12 cellular contexts compared by ENCODE assay signal in the genomic region with DNA sequence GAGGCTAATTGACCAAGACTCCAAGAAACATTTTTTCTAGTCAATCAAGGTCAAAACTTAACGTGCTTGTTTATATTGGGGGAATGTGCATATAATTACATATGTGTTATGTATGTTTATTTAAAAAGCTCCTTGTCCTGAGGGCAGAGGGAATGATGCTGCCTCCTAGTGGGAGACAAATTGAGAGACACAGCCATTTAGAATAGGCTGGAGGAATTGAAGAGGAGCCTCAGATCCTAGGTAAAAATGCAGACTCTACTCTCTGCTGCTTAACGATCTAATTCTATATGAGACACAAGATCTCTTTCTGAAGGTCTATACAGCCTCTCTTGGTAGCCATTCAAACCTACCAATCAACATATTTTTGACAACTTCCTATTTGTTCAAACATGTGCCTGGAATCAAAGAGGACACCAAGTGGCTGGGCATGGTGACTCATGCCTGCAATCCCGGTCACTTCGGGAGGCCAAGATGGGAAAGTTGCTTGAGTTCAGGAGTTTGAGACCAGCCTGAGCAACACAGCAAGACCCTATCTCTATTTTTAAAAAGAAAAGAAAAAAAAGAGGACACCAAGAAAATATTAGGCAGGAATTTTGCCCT.
A peak's percentile ranks its signal among the peaks of the same experiment; 100 is the strongest.
DNase-seq lines count a peak whose midpoint lies in the region; ATAC-seq and TF ChIP-seq lines count a peak whose summit lies in the region.
"Had no signal": no experiment of that assay in that cellular context is flagged by ENCODE, and none has a peak within 500 bp of the region (broad histone marks: within the 10 kb centered on the region; RNA-seq: fewer than 3 reads in every experiment).

No MANE protein-coding gene starts in this region.

- H3K9me2 ChIP-seq in GM23338 (ENCODE audit: insufficient read depth) = no peaks in the 10 kb centered on the region; the same call in 1 of the 2 replicates

- H3K27ac Mint-ChIP-seq in GM23338 = no peak overlapping the region
- H3K27ac Mint-ChIP-seq: CD8-positive, alpha-beta memory T cell had no signal

- no peak overlapping the region; the same call in 1 of the 2 replicates for H2AFZ ChIP-seq in GM23338

- ATAC-seq in GM23338 (peak; percentile 55), left lobe of liver (peak; percentile 19), HG02610 (IDR thresholded peaks at IDR 0.05; ENCODE audit: unreplicated experiment) (no peak)

- H3F3A ChIP-seq in GM23338 (replicated peaks; ENCODE audit: low read depth) = no peaks in the 10 kb centered on the region

- no peaks in the 10 kb centered on the region for H3K9me3 Mint-ChIP-seq in GM23338

- no peaks in the 10 kb centered on the region for H3K36me3 Mint-ChIP-seq in GM23338 (ENCODE audit: low read depth)

- no peaks in the 10 kb centered on the region for H3K4me1 ChIP-seq in GM23338 (ENCODE audit: insufficient read depth)
- peaks cover 50% of the 10 kb centered on the region for H3K4me1 ChIP-seq in adipocyte (ENCODE audit: control insufficient read depth, insufficient read depth, low read length)

- no peak overlapping the region for H3K4me2 ChIP-seq in GM23338

- H3K9ac ChIP-seq in adipocyte (ENCODE audit: low read length) = peak overlapping the region; percentile 38

- DNase-seq in GM23338 (ENCODE audit: low spot score) (peak; percentile 50), adipocyte (ENCODE audit: low read depth) (peak; percentile 60), left lobe of liver (ENCODE audit: low spot score) (no peak), Ammon's horn (ENCODE audit: low spot score) (no peak), dermis blood vessel endothelial cell (no peak), cerebellum (ENCODE audit: low spot score) (no peak)
- DNase-seq: CD8-positive, alpha-beta memory T cell; NCI-H226 had no signal

- no peaks in the 10 kb centered on the region for H3K27me3 Mint-ChIP-seq in GM23338 (ENCODE audit: insufficient read depth, low read depth, poor library complexity)

- H3K4me3 Mint-ChIP-seq in GM23338 = no peak overlapping the region
- H3K4me3 Mint-ChIP-seq: CD8-positive, alpha-beta memory T cell had no signal

- no peaks in the 10 kb centered on the region for H3K9me3 ChIP-seq in adipocyte (ENCODE audit: control insufficient read depth, low read length)
- H3K9me3 ChIP-seq: adrenal gland had no signal

- H3K36me3 ChIP-seq in GM23338 (ENCODE audit: insufficient read depth) (no peaks in the 10 kb centered on the region), adipocyte (ENCODE audit: control insufficient read depth, insufficient read depth, low read length, severe bottlenecking) (no peaks in the 10 kb centered on the region)
- H3K36me3 ChIP-seq: adrenal gland had no signal

- no peaks in the 10 kb centered on the region; the same call in 2 of the 3 replicates for H3K4me1 Mint-ChIP-seq in GM23338
- H3K4me1 Mint-ChIP-seq: CD8-positive, alpha-beta memory T cell had no signal

- no peaks in the 10 kb centered on the region for H3K79me2 ChIP-seq in GM23338 (replicated peaks; ENCODE audit: insufficient read depth)

- H3K27me3 ChIP-seq in GM23338 (ENCODE audit: insufficient read depth) (no peaks in the 10 kb centered on the region), adipocyte (replicated peaks; ENCODE audit: control insufficient read depth, insufficient read depth, low read length) (no peaks in the 10 kb centered on the region)
- H3K27me3 ChIP-seq: adrenal gland had no signal

- no peak overlapping the region for H3K27ac ChIP-seq in 22Rv1
- no peak overlapping the region for H3K27ac ChIP-seq in GM23338 (ENCODE audit: low read depth)
- H3K27ac ChIP-seq: VCaP had no signal

- no peak overlapping the region for H3K4me3 ChIP-seq in GM23338
- peak overlapping the region; percentile 2 for H3K4me3 ChIP-seq in adipocyte (ENCODE audit: low read length)
- H3K4me3 ChIP-seq: adrenal gland had no signal

- no peaks in the 10 kb centered on the region for H4K20me1 ChIP-seq in GM23338 (replicated peaks; ENCODE audit: insufficient read depth)

- TF ChIP-seq CTCF in 22Rv1 (IDR thresholded peaks at IDR 0.05) (peak; percentile 85), GM23338 (conservative IDR thresholded peaks at IDR 0.05; ENCODE audit: low read depth in 2 of 2) (peak; percentile 68 to 72)

TF ChIP-seq in GM23338, 12 proteins besides CTCF, POLR2A, EP300 and RAD21 (continues in another document):
- no peak for TF ChIP-seq JUNB (IDR thresholded peaks at IDR 0.05; ENCODE audit: unreplicated experiment)
- TF ChIP-seq, protein P1, sequence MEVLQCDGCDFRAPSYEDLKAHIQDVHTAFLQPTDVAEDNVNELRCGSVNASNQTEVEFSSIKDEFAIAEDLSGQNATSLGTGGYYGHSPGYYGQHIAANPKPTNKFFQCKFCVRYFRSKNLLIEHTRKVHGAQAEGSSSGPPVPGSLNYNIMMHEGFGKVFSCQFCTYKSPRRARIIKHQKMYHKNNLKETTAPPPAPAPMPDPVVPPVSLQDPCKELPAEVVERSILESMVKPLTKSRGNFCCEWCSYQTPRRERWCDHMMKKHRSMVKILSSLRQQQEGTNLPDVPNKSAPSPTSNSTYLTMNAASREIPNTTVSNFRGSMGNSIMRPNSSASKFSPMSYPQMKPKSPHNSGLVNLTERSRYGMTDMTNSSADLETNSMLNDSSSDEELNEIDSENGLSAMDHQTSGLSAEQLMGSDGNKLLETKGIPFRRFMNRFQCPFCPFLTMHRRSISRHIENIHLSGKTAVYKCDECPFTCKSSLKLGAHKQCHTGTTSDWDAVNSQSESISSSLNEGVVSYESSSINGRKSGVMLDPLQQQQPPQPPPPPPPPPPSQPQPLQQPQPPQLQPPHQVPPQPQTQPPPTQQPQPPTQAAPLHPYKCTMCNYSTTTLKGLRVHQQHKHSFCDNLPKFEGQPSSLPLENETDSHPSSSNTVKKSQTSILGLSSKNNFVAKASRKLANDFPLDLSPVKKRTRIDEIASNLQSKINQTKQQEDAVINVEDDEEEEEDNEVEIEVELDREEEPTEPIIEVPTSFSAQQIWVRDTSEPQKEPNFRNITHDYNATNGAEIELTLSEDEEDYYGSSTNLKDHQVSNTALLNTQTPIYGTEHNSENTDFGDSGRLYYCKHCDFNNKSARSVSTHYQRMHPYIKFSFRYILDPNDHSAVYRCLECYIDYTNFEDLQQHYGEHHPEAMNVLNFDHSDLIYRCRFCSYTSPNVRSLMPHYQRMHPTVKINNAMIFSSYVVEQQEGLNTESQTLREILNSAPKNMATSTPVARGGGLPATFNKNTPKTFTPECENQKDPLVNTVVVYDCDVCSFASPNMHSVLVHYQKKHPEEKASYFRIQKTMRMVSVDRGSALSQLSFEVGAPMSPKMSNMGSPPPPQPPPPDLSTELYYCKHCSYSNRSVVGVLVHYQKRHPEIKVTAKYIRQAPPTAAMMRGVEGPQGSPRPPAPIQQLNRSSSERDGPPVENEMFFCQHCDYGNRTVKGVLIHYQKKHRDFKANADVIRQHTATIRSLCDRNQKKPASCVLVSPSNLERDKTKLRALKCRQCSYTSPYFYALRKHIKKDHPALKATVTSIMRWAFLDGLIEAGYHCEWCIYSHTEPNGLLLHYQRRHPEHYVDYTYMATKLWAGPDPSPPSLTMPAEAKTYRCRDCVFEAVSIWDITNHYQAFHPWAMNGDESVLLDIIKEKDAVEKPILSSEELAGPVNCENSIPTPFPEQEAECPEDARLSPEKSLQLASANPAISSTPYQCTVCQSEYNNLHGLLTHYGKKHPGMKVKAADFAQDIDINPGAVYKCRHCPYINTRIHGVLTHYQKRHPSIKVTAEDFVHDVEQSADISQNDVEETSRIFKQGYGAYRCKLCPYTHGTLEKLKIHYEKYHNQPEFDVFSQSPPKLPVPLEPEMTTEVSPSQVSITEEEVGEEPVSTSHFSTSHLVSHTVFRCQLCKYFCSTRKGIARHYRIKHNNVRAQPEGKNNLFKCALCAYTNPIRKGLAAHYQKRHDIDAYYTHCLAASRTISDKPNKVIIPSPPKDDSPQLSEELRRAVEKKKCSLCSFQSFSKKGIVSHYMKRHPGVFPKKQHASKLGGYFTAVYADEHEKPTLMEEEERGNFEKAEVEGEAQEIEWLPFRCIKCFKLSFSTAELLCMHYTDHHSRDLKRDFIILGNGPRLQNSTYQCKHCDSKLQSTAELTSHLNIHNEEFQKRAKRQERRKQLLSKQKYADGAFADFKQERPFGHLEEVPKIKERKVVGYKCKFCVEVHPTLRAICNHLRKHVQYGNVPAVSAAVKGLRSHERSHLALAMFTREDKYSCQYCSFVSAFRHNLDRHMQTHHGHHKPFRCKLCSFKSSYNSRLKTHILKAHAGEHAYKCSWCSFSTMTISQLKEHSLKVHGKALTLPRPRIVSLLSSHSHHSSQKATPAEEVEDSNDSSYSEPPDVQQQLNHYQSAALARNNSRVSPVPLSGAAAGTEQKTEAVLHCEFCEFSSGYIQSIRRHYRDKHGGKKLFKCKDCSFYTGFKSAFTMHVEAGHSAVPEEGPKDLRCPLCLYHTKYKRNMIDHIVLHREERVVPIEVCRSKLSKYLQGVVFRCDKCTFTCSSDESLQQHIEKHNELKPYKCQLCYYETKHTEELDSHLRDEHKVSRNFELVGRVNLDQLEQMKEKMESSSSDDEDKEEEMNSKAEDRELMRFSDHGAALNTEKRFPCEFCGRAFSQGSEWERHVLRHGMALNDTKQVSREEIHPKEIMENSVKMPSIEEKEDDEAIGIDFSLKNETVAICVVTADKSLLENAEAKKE (CRISPR knock-in tag; IDR thresholded peaks at IDR 0.05) = no peak
- no peak for TF ChIP-seq ZNF114 (CRISPR knock-in tag; IDR thresholded peaks at IDR 0.05)
- TF ChIP-seq, protein P2, sequence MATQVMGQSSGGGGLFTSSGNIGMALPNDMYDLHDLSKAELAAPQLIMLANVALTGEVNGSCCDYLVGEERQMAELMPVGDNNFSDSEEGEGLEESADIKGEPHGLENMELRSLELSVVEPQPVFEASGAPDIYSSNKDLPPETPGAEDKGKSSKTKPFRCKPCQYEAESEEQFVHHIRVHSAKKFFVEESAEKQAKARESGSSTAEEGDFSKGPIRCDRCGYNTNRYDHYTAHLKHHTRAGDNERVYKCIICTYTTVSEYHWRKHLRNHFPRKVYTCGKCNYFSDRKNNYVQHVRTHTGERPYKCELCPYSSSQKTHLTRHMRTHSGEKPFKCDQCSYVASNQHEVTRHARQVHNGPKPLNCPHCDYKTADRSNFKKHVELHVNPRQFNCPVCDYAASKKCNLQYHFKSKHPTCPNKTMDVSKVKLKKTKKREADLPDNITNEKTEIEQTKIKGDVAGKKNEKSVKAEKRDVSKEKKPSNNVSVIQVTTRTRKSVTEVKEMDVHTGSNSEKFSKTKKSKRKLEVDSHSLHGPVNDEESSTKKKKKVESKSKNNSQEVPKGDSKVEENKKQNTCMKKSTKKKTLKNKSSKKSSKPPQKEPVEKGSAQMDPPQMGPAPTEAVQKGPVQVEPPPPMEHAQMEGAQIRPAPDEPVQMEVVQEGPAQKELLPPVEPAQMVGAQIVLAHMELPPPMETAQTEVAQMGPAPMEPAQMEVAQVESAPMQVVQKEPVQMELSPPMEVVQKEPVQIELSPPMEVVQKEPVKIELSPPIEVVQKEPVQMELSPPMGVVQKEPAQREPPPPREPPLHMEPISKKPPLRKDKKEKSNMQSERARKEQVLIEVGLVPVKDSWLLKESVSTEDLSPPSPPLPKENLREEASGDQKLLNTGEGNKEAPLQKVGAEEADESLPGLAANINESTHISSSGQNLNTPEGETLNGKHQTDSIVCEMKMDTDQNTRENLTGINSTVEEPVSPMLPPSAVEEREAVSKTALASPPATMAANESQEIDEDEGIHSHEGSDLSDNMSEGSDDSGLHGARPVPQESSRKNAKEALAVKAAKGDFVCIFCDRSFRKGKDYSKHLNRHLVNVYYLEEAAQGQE (IDR thresholded peaks at IDR 0.05; ENCODE audit: unreplicated experiment) = no peak
- TF ChIP-seq NANOG (IDR thresholded peaks at IDR 0.05; ENCODE audit: borderline replicate concordance) = no peak

Comparison
In these comparisons a context has a peak if more than half of its experiments do, and no peak if none do; other contexts are left out.
1. DNase-seq: peak in GM23338 (single experiment) and adipocyte (single experiment); none in left lobe of liver (single experiment), Ammon's horn (single experiment), dermis blood vessel endothelial cell (single experiment) and cerebellum (single experiment).